Comparison of ENCODE assay signal across 22 cellular contexts in genomic region chr9:38335686-38336085, GRCh38.
"Had no signal": no experiment of that assay in that cellular context is flagged by ENCODE, and none has a peak within 500 bp of the region (broad histone marks: within the 10 kb centered on the region; RNA-seq: fewer than 3 reads in every experiment).

No MANE protein-coding gene starts in this region.

- H3K36me3 Mint-ChIP-seq: activated CD8-positive, alpha-beta memory T cell treated with anti-CD3 and anti-CD28 coated beads, Interleukin-2, amount 10 ng/mL, durations not matched to agents 7 days and 5 days; activated naive CD4-positive, alpha-beta T cell treated with anti-CD3 and anti-CD28 coated beads, Interleukin-2, amount 10 ng/mL, durations not matched to agents 7 days and 5 days; activated naive CD8-positive, alpha-beta T cell treated with anti-CD3 and anti-CD28 coated beads for 36 hours; IgD-negative memory B cell had no signal

- DNase-seq: activated B cell treated with CpG ODN at 0.5 μM for 24 hours; activated CD4-positive, alpha-beta T cell treated with anti-CD3 and anti-CD28 coated beads for 1 hour; activated CD4-positive, alpha-beta T cell treated with anti-CD3 and anti-CD28 coated beads, Interleukin-2, amount 10 ng/mL, durations not matched to agents 24 days and 14 days; activated CD4-positive, alpha-beta T cell treated with anti-CD3 and anti-CD28 coated beads, Interleukin-2, amount 50 U/mL, for 48 hours; activated CD8-positive, alpha-beta memory T cell treated with anti-CD3 and anti-CD28 coated beads, Interleukin-2, amount 10 ng/mL, durations not matched to agents 7 days and 5 days; activated gamma-delta T cell treated with Interleukin-2 at 50 U/mL for 16 hours; activated naive CD4-positive, alpha-beta T cell treated with anti-CD3 and anti-CD28 coated beads, Interleukin-2, amount 10 ng/mL, durations not matched to agents 7 days and 5 days; activated naive CD8-positive, alpha-beta T cell treated with anti-CD3 and anti-CD28 coated beads for 36 hours; activated T-cell treated with anti-CD3 and anti-CD28 coated beads, Interleukin-2, amount 50 U/mL, for 24 hours; brain microvascular endothelial cell; cerebellar nuclear complex; KG1; NCI-H1105; NCI-H1436 treated with DMSO at 0.1 percent for 48 hours; NCI-H1930; NCI-H345; NCI-H510A; NCI-H526 treated with DMSO at 0.1 percent for 48 hours; SIG-M5; T-helper 2 cell; T1000 had no signal

- H3K4me1 Mint-ChIP-seq: activated B cell treated with CpG ODN at 0.5 μM for 24 hours; activated CD4-positive, alpha-beta T cell treated with anti-CD3 and anti-CD28 coated beads, Interleukin-2, amount 10 ng/mL, durations not matched to agents 24 days and 14 days; activated naive CD4-positive, alpha-beta T cell treated with anti-CD3 and anti-CD28 coated beads, Interleukin-2, amount 10 ng/mL, durations not matched to agents 7 days and 5 days; activated naive CD8-positive, alpha-beta T cell treated with anti-CD3 and anti-CD28 coated beads for 36 hours had no signal

- H3K9me3 Mint-ChIP-seq: activated B cell treated with CpG ODN at 0.5 μM for 24 hours; activated CD4-positive, alpha-beta T cell treated with anti-CD3 and anti-CD28 coated beads, Interleukin-2, amount 10 ng/mL, durations not matched to agents 24 days and 14 days; activated naive CD4-positive, alpha-beta T cell treated with anti-CD3 and anti-CD28 coated beads, Interleukin-2, amount 10 ng/mL, durations not matched to agents 7 days and 5 days; activated naive CD8-positive, alpha-beta T cell treated with anti-CD3 and anti-CD28 coated beads for 36 hours; activated T-cell treated with anti-CD3 and anti-CD28 coated beads, Interleukin-2, amount 50 U/mL, for 24 hours had no signal

- H3K4me3 Mint-ChIP-seq: activated B cell treated with CpG ODN at 0.5 μM for 24 hours; activated CD4-positive, alpha-beta T cell treated with anti-CD3 and anti-CD28 coated beads, Interleukin-2, amount 10 ng/mL, durations not matched to agents 24 days and 14 days; activated CD8-positive, alpha-beta memory T cell treated with anti-CD3 and anti-CD28 coated beads, Interleukin-2, amount 10 ng/mL, durations not matched to agents 7 days and 5 days; activated naive CD4-positive, alpha-beta T cell treated with anti-CD3 and anti-CD28 coated beads, Interleukin-2, amount 10 ng/mL, durations not matched to agents 7 days and 5 days; activated naive CD8-positive, alpha-beta T cell treated with anti-CD3 and anti-CD28 coated beads for 36 hours; activated T-cell treated with anti-CD3 and anti-CD28 coated beads, Interleukin-2, amount 50 U/mL, for 24 hours; IgD-negative memory B cell had no signal

- H3K27ac Mint-ChIP-seq: activated B cell treated with CpG ODN at 0.5 μM for 24 hours; activated CD4-positive, alpha-beta T cell treated with anti-CD3 and anti-CD28 coated beads, Interleukin-2, amount 10 ng/mL, durations not matched to agents 24 days and 14 days; activated CD8-positive, alpha-beta memory T cell treated with anti-CD3 and anti-CD28 coated beads, Interleukin-2, amount 10 ng/mL, durations not matched to agents 7 days and 5 days; activated naive CD4-positive, alpha-beta T cell treated with anti-CD3 and anti-CD28 coated beads, Interleukin-2, amount 10 ng/mL, durations not matched to agents 7 days and 5 days; activated naive CD8-positive, alpha-beta T cell treated with anti-CD3 and anti-CD28 coated beads for 36 hours; activated T-cell treated with anti-CD3 and anti-CD28 coated beads, Interleukin-2, amount 50 U/mL, for 24 hours; IgD-negative memory B cell had no signal
